ENCODE assay signal across 12 cellular contexts in the genomic region with DNA sequence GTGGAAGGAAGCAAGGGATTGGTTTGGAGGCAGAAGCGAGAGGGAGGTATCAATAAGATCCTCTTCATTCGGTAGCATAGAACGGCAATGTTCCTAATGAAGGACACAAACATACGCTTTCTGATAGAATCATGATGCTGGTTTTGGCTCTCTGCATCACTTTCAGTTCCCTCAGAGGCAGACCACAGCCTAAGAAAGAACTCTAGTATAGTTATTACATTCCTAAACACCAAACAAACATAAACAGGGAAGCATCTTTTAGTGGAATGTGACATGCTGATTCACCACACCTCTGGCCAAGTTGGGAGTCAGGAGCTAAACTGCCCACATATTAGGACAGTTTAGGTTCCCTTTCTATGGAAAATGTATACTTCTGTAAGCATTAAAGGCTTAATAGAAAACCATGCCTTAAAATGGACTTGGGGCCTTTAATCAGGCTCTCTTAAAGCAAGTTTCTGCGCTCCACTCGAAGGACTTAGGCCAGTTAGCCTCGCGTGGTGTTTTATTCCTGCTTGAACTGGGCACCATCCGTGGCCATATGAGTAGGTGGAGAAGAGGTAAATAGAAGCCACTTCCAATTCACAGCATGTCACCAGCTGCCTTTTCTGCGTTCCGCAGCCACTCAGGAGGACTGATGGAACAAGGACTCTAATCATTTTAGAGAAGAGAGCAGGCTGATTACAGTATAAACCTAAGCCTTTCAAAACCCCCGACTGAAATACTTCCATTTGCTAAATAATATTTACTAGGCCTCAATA. TPM values are rescaled to one million over a fixed set of nuclear protein-coding genes. Genes with fewer than 3 reads are reported as not detected.
A peak's percentile ranks its signal among the peaks of the same experiment; 100 is the strongest.
DNase-seq lines count a peak whose midpoint lies in the region; ATAC-seq, FAIRE-seq and TF ChIP-seq lines count a peak whose summit lies in the region.
"Had no signal": no experiment of that assay in that cellular context is flagged by ENCODE, and none has a peak within 500 bp of the region (broad histone marks: within the 10 kb centered on the region; RNA-seq: fewer than 3 reads in every experiment).

No MANE protein-coding gene starts in this region.

- peaks cover 17% of the 10 kb centered on the region for H3K4me1 ChIP-seq in SJSA1 (replicated peaks)
- H3K4me1 ChIP-seq: parathyroid adenoma had no signal

- peak overlapping the region in 2 of 8 donors; percentile 48 to 62 for H3K4me3 Mint-ChIP-seq in naive B cell
- H3K4me3 Mint-ChIP-seq: type B pancreatic cell had no signal

- H3K27me3 ChIP-seq in SJSA1 (replicated peaks): no peaks in the 10 kb centered on the region

- H3K36me3 ChIP-seq in SJSA1: no peaks in the 10 kb centered on the region

- no peaks in the 10 kb centered on the region for H3K9me3 Mint-ChIP-seq in naive B cell
- H3K9me3 Mint-ChIP-seq: type B pancreatic cell had no signal

- DNase-seq in GM13977 (ENCODE audit: low spot score): peak; percentile 23
- DNase-seq in H54 (ENCODE audit: insufficient read length, low spot score): no peak
- peak in 1 of 2 experiments; percentile 63 for DNase-seq in SJSA1 (ENCODE audit: low read depth in 1 of 2, low spot score in 2 of 2)
- peak; percentile 24 for DNase-seq in naive B cell
- DNase-seq in activated CD4-positive, alpha-beta T cell treated with anti-CD3 and anti-CD28 coated beads for 1 hour: no peak
- no peak for DNase-seq in NCI-H1436 treated with DMSO at 0.1 percent for 48 hours (lab: John Stamatoyannopoulos, UW)
- DNase-seq in activated CD4-positive, CD25-positive, alpha-beta regulatory T cell treated with anti-CD3 and anti-CD28 coated beads, Interleukin-2, amount 50 U/mL, for 72 hours: no peak
- DNase-seq in stimulated activated naive CD4-positive, alpha-beta T cell (lab: John Stamatoyannopoulos, UW): no peak
- DNase-seq: SHP77 treated with DMSO at 0.1 percent for 48 hours had no signal

- H3K27ac ChIP-seq in SJSA1: peak overlapping the region; percentile 41
- H3K27ac ChIP-seq: parathyroid adenoma had no signal

- peak; percentile 88 to 93 for ATAC-seq in naive B cell (ENCODE audit: low read depth in 2 of 2)
- ATAC-seq: HCT116 had no signal

- no peaks in the 10 kb centered on the region for H3K27me3 Mint-ChIP-seq in naive B cell
- H3K27me3 Mint-ChIP-seq: type B pancreatic cell had no signal

- peak; percentile 30 for FAIRE-seq in H54 (lab: Jason Lieb, UNC)

- H3K36me3 Mint-ChIP-seq in naive B cell: peaks cover 9 to 14% of the 10 kb centered on the region in 2 donors

- peaks cover 26 to 46% (median 34%) of the 10 kb centered on the region in 3 donors for H3K4me1 Mint-ChIP-seq in naive B cell

- H3K4me3 ChIP-seq in SJSA1: no peak overlapping the region

- in situ Hi-C loops in GM13977 (cut with MboI; ENCODE audit: low pct_unique_long_range_greater_than_20kb, low sequenced_read_pairs, unreplicated experiment): no loop called here

- no peak for TF ChIP-seq CTCF in GM13977 (IDR thresholded peaks at IDR 0.05; ENCODE audit: extremely low read depth, insufficient read depth, missing control alignments)

- no peak for TF ChIP-seq POLR2A in H54 (IDR thresholded peaks at IDR 0.05; ENCODE audit: low read depth, low read length)

- H3K9me3 ChIP-seq in SJSA1 (replicated peaks): no peaks in the 10 kb centered on the region

- H3K27ac Mint-ChIP-seq in naive B cell: peak overlapping the region; percentile 74 to 95 (median 90)
- H3K27ac Mint-ChIP-seq: type B pancreatic cell had no signal

RNA-seq across cellular contexts. Expression of a gene that starts 53.7 kb away (rescaled TPM):
- 204 and 206 TPM in 2 replicates for total RNA-seq in SJSA1 (2014; rRNA removed; shearing (Covaris generic))
- 100 to 1,000 TPM; 219 to 439 (median 284) TPM for polyA plus RNA-seq in naive B cell (ENCODE audit: low read depth in 6 of 6)

Comparison
In these comparisons a context has a peak if more than half of its experiments do, and no peak if none do; other contexts are left out.
1. DNase-seq: peak in GM13977 (single experiment) and naive B cell (single experiment); none in H54 (single experiment), activated CD4-positive, alpha-beta T cell treated with anti-CD3 and anti-CD28 coated beads for 1 hour (single experiment), NCI-H1436 treated with DMSO at 0.1 percent for 48 hours (single experiment), activated CD4-positive, CD25-positive, alpha-beta regulatory T cell treated with anti-CD3 and anti-CD28 coated beads, Interleukin-2, amount 50 U/mL, for 72 hours (single experiment) and stimulated activated naive CD4-positive, alpha-beta T cell (0 of 6).